ENCODE assay signal across 8 cellular contexts in genomic region chr7:66206116-66206908, GRCh38. TPM values are rescaled to one million over a fixed set of nuclear protein-coding genes. Genes with fewer than 3 reads are reported as not detected.
DNase-seq lines count a peak whose midpoint lies in the region; ATAC-seq and TF ChIP-seq lines count a peak whose summit lies in the region.

No MANE protein-coding gene starts in this region.

- H3K27ac Mint-ChIP-seq in activated naive CD4-positive, alpha-beta T cell treated with anti-CD3 and anti-CD28 coated beads, Interleukin-2, amount 10 ng/mL, durations not matched to agents 7 days and 5 days: peak overlapping the region; percentile 20

- peak overlapping the region; percentile 95 for H3K9ac ChIP-seq in mesendoderm (ENCODE audit: low read length)

- peak overlapping the region; percentile 66 for H3K4me2 ChIP-seq in mesendoderm (ENCODE audit: low read length)

- H3K4me1 ChIP-seq in mesendoderm (ENCODE audit: control insufficient read depth, low read depth, low read length) (peaks cover 2% of the 10 kb centered on the region), upper lobe of right lung (peaks cover 25% of the 10 kb centered on the region)

- no peak overlapping the region for H4K5ac ChIP-seq in mesendoderm (ENCODE audit: low read length)

- no peak overlapping the region for H3K18ac ChIP-seq in mesendoderm (ENCODE audit: low read length)

- peak overlapping the region; percentile 96 for H3K56ac ChIP-seq in mesendoderm (ENCODE audit: low read length)

- ATAC-seq in upper lobe of right lung: no peak
- ATAC-seq in GM18861 (IDR thresholded peaks at IDR 0.05; ENCODE audit: unreplicated experiment): no peak
- no peak for ATAC-seq in activated CD4-positive, CD25-positive, alpha-beta regulatory T cell treated with anti-CD3 and anti-CD28 coated beads, Interleukin-2, amount 50 U/mL, for 24 hours

- in situ Hi-C loops in brain microvascular endothelial cell (cut with HindIII; ENCODE audit: low pct_ligation_motif_present, low sequenced_read_pairs): no loop called here

- no peaks in the 10 kb centered on the region for H3K9me3 Mint-ChIP-seq in activated naive CD4-positive, alpha-beta T cell treated with anti-CD3 and anti-CD28 coated beads, Interleukin-2, amount 10 ng/mL, durations not matched to agents 7 days and 5 days

- TF ChIP-seq CTCF in brain microvascular endothelial cell (IDR thresholded peaks at IDR 0.05; ENCODE audit: low read depth, low read length, missing control alignments): no peak
- no peak for TF ChIP-seq CTCF in upper lobe of right lung (IDR thresholded peaks at IDR 0.05)

- peaks cover 4% of the 10 kb centered on the region for H3K79me1 ChIP-seq in mesendoderm (ENCODE audit: low read length)

- no peaks in the 10 kb centered on the region for H3K9me3 ChIP-seq in upper lobe of right lung

- peaks cover 42% of the 10 kb centered on the region for H3K4me1 Mint-ChIP-seq in activated naive CD4-positive, alpha-beta T cell treated with anti-CD3 and anti-CD28 coated beads, Interleukin-2, amount 10 ng/mL, durations not matched to agents 7 days and 5 days

- H3K36me3 Mint-ChIP-seq in activated naive CD4-positive, alpha-beta T cell treated with anti-CD3 and anti-CD28 coated beads, Interleukin-2, amount 10 ng/mL, durations not matched to agents 7 days and 5 days: no peaks in the 10 kb centered on the region

- H3K23ac ChIP-seq in mesendoderm (ENCODE audit: low read length): no peak overlapping the region

- DNase-seq in activated naive CD4-positive, alpha-beta T cell treated with anti-CD3 and anti-CD28 coated beads, Interleukin-2, amount 10 ng/mL, durations not matched to agents 7 days and 5 days: no peak
- no peak for DNase-seq in activated naive CD4-positive, alpha-beta T cell treated with Interleukin-2 at 50 U/mL for 16 hours
- DNase-seq in brain microvascular endothelial cell (no peak), mesendoderm (no peak), upper lobe of right lung (peak; percentile 34), COR-L47 (lab: John Stamatoyannopoulos, UW) (no peak)

- no peak overlapping the region for H2BK5ac ChIP-seq in mesendoderm (ENCODE audit: low read length)

- H2BK120ac ChIP-seq in mesendoderm (ENCODE audit: low read depth, low read length): no peak overlapping the region

- H3K27ac ChIP-seq in brain microvascular endothelial cell (no peak overlapping the region), mesendoderm (ENCODE audit: low read depth, low read length) (no peak overlapping the region), upper lobe of right lung (peak overlapping the region; percentile 80)

- H2AK5ac ChIP-seq in mesendoderm (ENCODE audit: low read length): no peak overlapping the region

- H3K79me2 ChIP-seq in mesendoderm (ENCODE audit: control insufficient read depth, insufficient read depth, low read length): no peaks in the 10 kb centered on the region

- intact Hi-C loops in upper lobe of right lung (cut with DNase I): no loop called here

- H3K4me3 ChIP-seq in brain microvascular endothelial cell (ENCODE audit: low read depth, low read length): peak overlapping the region; percentile 87
- no peak overlapping the region for H3K4me3 ChIP-seq in mesendoderm (ENCODE audit: low read length)
- H3K4me3 ChIP-seq in upper lobe of right lung: peak overlapping the region; percentile 92

- no peaks in the 10 kb centered on the region for H3K27me3 ChIP-seq in brain microvascular endothelial cell (replicated peaks)
- no peaks in the 10 kb centered on the region for H3K27me3 ChIP-seq in mesendoderm (ENCODE audit: insufficient read depth, low read length, poor library complexity)
- H3K27me3 ChIP-seq in upper lobe of right lung: no peaks in the 10 kb centered on the region

- no peak overlapping the region for H4K8ac ChIP-seq in mesendoderm (ENCODE audit: low read depth, low read length)

- peak overlapping the region; percentile 89 for H3K4me3 Mint-ChIP-seq in activated naive CD4-positive, alpha-beta T cell treated with anti-CD3 and anti-CD28 coated beads, Interleukin-2, amount 10 ng/mL, durations not matched to agents 7 days and 5 days

- H2BK15ac ChIP-seq in mesendoderm (replicated peaks; ENCODE audit: low read depth): no peak overlapping the region

- H3K36me3 ChIP-seq in brain microvascular endothelial cell (replicated peaks): no peaks in the 10 kb centered on the region
- H3K36me3 ChIP-seq in mesendoderm (ENCODE audit: control insufficient read depth, insufficient read depth, low read length): no peaks in the 10 kb centered on the region
- no peaks in the 10 kb centered on the region for H3K36me3 ChIP-seq in upper lobe of right lung

- no peak overlapping the region for H3K4ac ChIP-seq in mesendoderm (ENCODE audit: low read depth, low read length)

- CTCF ChIA-PET in activated naive CD4-positive, alpha-beta T cell treated with anti-CD3 and anti-CD28 coated beads, Interleukin-2, amount 10 ng/mL, durations not matched to agents 7 days and 5 days (lab: Charles Lee): no interaction called here

- no CpG with 5 or more reads among the region's 12 CpGs for WGBS in mesendoderm (ENCODE audit: extremely low coverage, insufficient coverage, low lambda C conversion rate)

- peaks cover 43% of the 10 kb centered on the region for H3K27me3 Mint-ChIP-seq in activated naive CD4-positive, alpha-beta T cell treated with anti-CD3 and anti-CD28 coated beads, Interleukin-2, amount 10 ng/mL, durations not matched to agents 7 days and 5 days

RNA-seq across cellular contexts. Expression of gene TPST1, which starts 1.2 kb away (rescaled TPM):
- 10.7 TPM for polyA plus RNA-seq in mesendoderm (2013, experiment 1 of 2)
- 10.5 TPM for polyA plus RNA-seq in mesendoderm (2013, experiment 2 of 2)
- 20.1 TPM for total RNA-seq in upper lobe of right lung
